29 cellular contexts compared by ENCODE assay signal in the genomic region with DNA sequence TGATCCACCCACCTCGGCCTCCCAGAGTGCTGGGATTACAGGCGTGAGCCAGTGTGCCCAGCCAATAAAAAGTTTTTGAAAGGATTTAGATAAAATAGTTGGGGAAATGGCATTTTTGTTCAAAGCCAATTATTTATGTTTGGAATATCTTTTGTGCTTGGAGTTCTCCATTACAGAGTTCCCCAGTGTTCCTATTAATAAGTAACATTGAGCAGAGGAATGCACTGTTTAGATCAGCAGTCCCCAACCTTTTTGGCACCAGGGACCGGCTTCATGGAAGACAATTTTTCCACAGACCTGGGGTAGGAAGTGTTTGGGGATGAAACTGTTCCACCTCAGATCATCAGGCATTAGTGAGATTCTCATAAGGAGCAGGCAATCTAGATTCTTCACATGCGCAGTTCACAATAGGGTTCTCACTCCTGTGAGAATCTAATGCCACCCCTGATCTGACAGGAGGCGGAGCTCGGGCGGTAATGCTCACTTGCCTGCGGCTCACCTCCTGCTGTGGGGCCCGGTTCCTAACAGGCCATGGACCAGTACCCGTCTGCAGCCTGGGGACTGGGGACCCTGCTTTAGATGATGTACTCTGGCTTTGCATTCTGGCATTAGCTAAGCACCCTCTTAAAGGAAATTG. TPM values are rescaled to one million over a fixed set of nuclear protein-coding genes. Genes with fewer than 3 reads are reported as not detected.
DNase-seq lines count a peak whose midpoint lies in the region; ATAC-seq and TF ChIP-seq lines count a peak whose summit lies in the region.
"Had no signal": no experiment of that assay in that cellular context is flagged by ENCODE, and none has a peak within 500 bp of the region (broad histone marks: within the 10 kb centered on the region; RNA-seq: fewer than 3 reads in every experiment).

No MANE protein-coding gene starts in this region.

- peak overlapping the region in 1 of 2 experiments; percentile 90 for H3K18ac ChIP-seq in mesenchymal stem cell (ENCODE audit: low read depth in 1 of 2, low read length in 2 of 2)

- H3K9me3 Mint-ChIP-seq in effector memory CD8-positive, alpha-beta T cell, result no peaks in the 10 kb centered on the region
- no peaks in the 10 kb centered on the region for H3K9me3 Mint-ChIP-seq in activated T-helper 2 cell treated with anti-CD3 and anti-CD28 coated beads, Interferon-gamma antibody, Interleukin-2, Interleukin-4, amounts not matched to agents 10 μg/mL and 5 μg/mL and 100 μg/mL, durations not matched to agents 14 hours and 24 hours and 36 hours
- H3K9me3 Mint-ChIP-seq: activated naive CD8-positive, alpha-beta T cell treated with anti-CD3 and anti-CD28 coated beads, Interleukin-2, amount 10 ng/mL, durations not matched to agents 7 days and 5 days; H9; stimulated activated naive CD8-positive, alpha-beta T cell treated with anti-CD3 and anti-CD28 coated beads, Interleukin-15, Interleukin-2, amounts not matched to agents 100 ng/mL and 50 ng/mL, for 24 hours; T-helper 2 cell treated with Interferon-gamma antibody and Interleukin-4, amounts not matched to agents 5 μg/mL and 100 μg/mL, for 36 hours had no signal

- H2BK15ac ChIP-seq in mesenchymal stem cell (ENCODE audit: low read depth, poor library complexity, severe bottlenecking), result no peak overlapping the region

- H3K36me3 ChIP-seq in mesenchymal stem cell (ENCODE audit: control insufficient read depth in 1 of 2, insufficient read depth in 2 of 2, low read depth in 1 of 2, low read length in 2 of 2) (peaks cover 0 to 11% of the 10 kb centered on the region in 2 experiments), thoracic aorta (peaks cover 5% of the 10 kb centered on the region)
- H3K36me3 ChIP-seq: neural progenitor cell had no signal

- peak overlapping the region; percentile 49 to 55 for H3K27ac Mint-ChIP-seq in effector memory CD8-positive, alpha-beta T cell
- H3K27ac Mint-ChIP-seq in activated T-helper 2 cell treated with anti-CD3 and anti-CD28 coated beads, Interferon-gamma antibody, Interleukin-2, Interleukin-4, amounts not matched to agents 10 μg/mL and 5 μg/mL and 100 μg/mL, durations not matched to agents 14 hours and 24 hours and 36 hours, result no peak overlapping the region
- H3K27ac Mint-ChIP-seq: activated naive CD8-positive, alpha-beta T cell treated with anti-CD3 and anti-CD28 coated beads, Interleukin-2, amount 10 ng/mL, durations not matched to agents 7 days and 5 days; neural progenitor cell; progenitor cell of endocrine pancreas; stimulated activated naive CD8-positive, alpha-beta T cell treated with anti-CD3 and anti-CD28 coated beads, Interleukin-15, Interleukin-2, amounts not matched to agents 100 ng/mL and 50 ng/mL, for 24 hours; T-helper 2 cell treated with Interferon-gamma antibody and Interleukin-4, amounts not matched to agents 5 μg/mL and 100 μg/mL, for 36 hours had no signal

- H3K9ac ChIP-seq in mesenchymal stem cell (ENCODE audit: low read length), result no peak overlapping the region
- H3K9ac ChIP-seq: KMS-11, neural progenitor cell had no signal

- no peak overlapping the region for H2BK5ac ChIP-seq in mesenchymal stem cell (ENCODE audit: low read depth, low read length, poor library complexity, severe bottlenecking)

- DNase-seq in Caki2 (ENCODE audit: low read depth) (peak; percentile 76), mesenchymal stem cell (no peak), thoracic aorta (ENCODE audit: low spot score) (no peak), pons (ENCODE audit: low spot score) (no peak), NCI-H146 (lab: John Stamatoyannopoulos, UW) (no peak), NCI-H82 treated with DMSO at 0.1 percent for 48 hours (lab: John Stamatoyannopoulos, UW; ENCODE audit: unreplicated experiment) (no peak)
- no peak for DNase-seq in effector memory CD8-positive, alpha-beta T cell
- no peak for DNase-seq in activated T-helper 2 cell treated with anti-CD3 and anti-CD28 coated beads, Interferon-gamma antibody, Interleukin-2, Interleukin-4, amounts not matched to agents 10 μg/mL and 5 μg/mL and 100 μg/mL, durations not matched to agents 14 hours and 24 hours and 36 hours (ENCODE audit: low spot score)
- DNase-seq: activated gamma-delta T cell; activated naive CD8-positive, alpha-beta T cell treated with anti-CD3 and anti-CD28 coated beads, Interleukin-2, amount 10 ng/mL, durations not matched to agents 7 days and 5 days; activated T-cell treated with anti-CD3 and anti-CD28 coated beads for 4 hours; Caco-2; DMS79; dorsolateral prefrontal cortex; GF-D8; H9; head of caudate nucleus; NCI-H1417; NCI-H446 treated with DMSO at 0.1 percent for 48 hours; small intestine had no signal

- no peak overlapping the region for H2AK5ac ChIP-seq in mesenchymal stem cell (ENCODE audit: low read length, severe bottlenecking)

- H3K9me3 ChIP-seq in mesenchymal stem cell (ENCODE audit: control insufficient read depth, low read length), result no peaks in the 10 kb centered on the region
- no peaks in the 10 kb centered on the region for H3K9me3 ChIP-seq in thoracic aorta
- H3K9me3 ChIP-seq: Caco-2, tibial nerve had no signal

- no peaks in the 10 kb centered on the region for H3K27me3 Mint-ChIP-seq in effector memory CD8-positive, alpha-beta T cell
- no peaks in the 10 kb centered on the region for H3K27me3 Mint-ChIP-seq in activated T-helper 2 cell treated with anti-CD3 and anti-CD28 coated beads, Interferon-gamma antibody, Interleukin-2, Interleukin-4, amounts not matched to agents 10 μg/mL and 5 μg/mL and 100 μg/mL, durations not matched to agents 14 hours and 24 hours and 36 hours (ENCODE audit: low read depth)
- H3K27me3 Mint-ChIP-seq: activated naive CD8-positive, alpha-beta T cell treated with anti-CD3 and anti-CD28 coated beads, Interleukin-2, amount 10 ng/mL, durations not matched to agents 7 days and 5 days; progenitor cell of endocrine pancreas; stimulated activated naive CD8-positive, alpha-beta T cell treated with anti-CD3 and anti-CD28 coated beads, Interleukin-15, Interleukin-2, amounts not matched to agents 100 ng/mL and 50 ng/mL, for 24 hours had no signal

- intact Hi-C loops in activated T-helper 2 cell treated with anti-CD3 and anti-CD28 coated beads, Interferon-gamma antibody, Interleukin-2, Interleukin-4, amounts not matched to agents 10 μg/mL and 5 μg/mL and 100 μg/mL, durations not matched to agents 14 hours and 24 hours and 36 hours (cut with micrococcal nuclease), result no loop called here

- peak overlapping the region in 1 of 2 experiments; percentile 65 for H3K14ac ChIP-seq in mesenchymal stem cell (ENCODE audit: low read length in 2 of 2)

- no peak overlapping the region for H2AFZ ChIP-seq in mesenchymal stem cell (ENCODE audit: low read depth, low read length)
- H2AFZ ChIP-seq: neural progenitor cell had no signal

- H3K27ac ChIP-seq in mesenchymal stem cell (ENCODE audit: low read length, poor library complexity, severe bottlenecking) (peak overlapping the region; percentile 90), thoracic aorta (peak overlapping the region; percentile 98)
- H3K27ac ChIP-seq: C4-2B, KMS-11, neural progenitor cell had no signal

- H2BK12ac ChIP-seq in mesenchymal stem cell (ENCODE audit: low read length in 2 of 2), result peak overlapping the region in 1 of 2 experiments; percentile 96

- H3K27me3 ChIP-seq in mesenchymal stem cell (ENCODE audit: control insufficient read depth in 1 of 2, insufficient read depth in 1 of 2, low read length in 2 of 2), result no peaks in the 10 kb centered on the region
- no peaks in the 10 kb centered on the region for H3K27me3 ChIP-seq in thoracic aorta (replicated peaks; ENCODE audit: insufficient read depth)
- H3K27me3 ChIP-seq: dorsolateral prefrontal cortex, neural progenitor cell, tibial nerve had no signal

- no peak for ATAC-seq in effector memory CD8-positive, alpha-beta T cell (replicated peaks)
- no peak for ATAC-seq in thoracic aorta (ENCODE audit: insufficient number of reproducible peaks, low FRiP score, low read depth)

- in situ Hi-C loops in Caki2 (cut with HindIII; ENCODE audit: low pct_unique_long_range_greater_than_20kb, low sequenced_read_pairs), result no loop called here

- H3K4me3 ChIP-seq in mesenchymal stem cell (ENCODE audit: insufficient read depth in 1 of 2, low read depth in 1 of 2, low read length in 2 of 2) (no peak overlapping the region), thoracic aorta (peak overlapping the region; percentile 17)
- H3K4me3 ChIP-seq: dorsolateral prefrontal cortex, neural progenitor cell, tibial nerve had no signal

- H3K4me1 Mint-ChIP-seq in effector memory CD8-positive, alpha-beta T cell (ENCODE audit: low read depth in 2 of 2), result peaks cover 11% of the 10 kb centered on the region in 2 donors
- peaks cover 31% of the 10 kb centered on the region for H3K4me1 Mint-ChIP-seq in activated T-helper 2 cell treated with anti-CD3 and anti-CD28 coated beads, Interferon-gamma antibody, Interleukin-2, Interleukin-4, amounts not matched to agents 10 μg/mL and 5 μg/mL and 100 μg/mL, durations not matched to agents 14 hours and 24 hours and 36 hours (ENCODE audit: low read depth)

- H2BK120ac ChIP-seq in mesenchymal stem cell (ENCODE audit: low read depth, low read length), result no peak overlapping the region

- peaks cover 4% of the 10 kb centered on the region for H3K36me3 Mint-ChIP-seq in effector memory CD8-positive, alpha-beta T cell (ENCODE audit: insufficient read depth)
- H3K36me3 Mint-ChIP-seq in activated T-helper 2 cell treated with anti-CD3 and anti-CD28 coated beads, Interferon-gamma antibody, Interleukin-2, Interleukin-4, amounts not matched to agents 10 μg/mL and 5 μg/mL and 100 μg/mL, durations not matched to agents 14 hours and 24 hours and 36 hours (ENCODE audit: low read depth), result peaks cover 36% of the 10 kb centered on the region

- TF ChIP-seq CTCF in thoracic aorta (IDR thresholded peaks at IDR 0.05), result no peak

- H4K91ac ChIP-seq in mesenchymal stem cell (ENCODE audit: low read length), result peak overlapping the region; percentile 88

- peak overlapping the region in 1 of 2 experiments; percentile 87 for H3K4ac ChIP-seq in mesenchymal stem cell (ENCODE audit: low read depth in 1 of 2, low read length in 2 of 2)

- H3K4me3 Mint-ChIP-seq in effector memory CD8-positive, alpha-beta T cell, result no peak overlapping the region
- no peak overlapping the region for H3K4me3 Mint-ChIP-seq in activated T-helper 2 cell treated with anti-CD3 and anti-CD28 coated beads, Interferon-gamma antibody, Interleukin-2, Interleukin-4, amounts not matched to agents 10 μg/mL and 5 μg/mL and 100 μg/mL, durations not matched to agents 14 hours and 24 hours and 36 hours (ENCODE audit: low read depth)
- H3K4me3 Mint-ChIP-seq: activated naive CD8-positive, alpha-beta T cell treated with anti-CD3 and anti-CD28 coated beads, Interleukin-2, amount 10 ng/mL, durations not matched to agents 7 days and 5 days; H9; neural progenitor cell; stimulated activated naive CD8-positive, alpha-beta T cell treated with anti-CD3 and anti-CD28 coated beads, Interleukin-15, Interleukin-2, amounts not matched to agents 100 ng/mL and 50 ng/mL, for 24 hours; T-helper 2 cell treated with Interferon-gamma antibody and Interleukin-4, amounts not matched to agents 5 μg/mL and 100 μg/mL, for 36 hours had no signal

- WGBS in mesenchymal stem cell, result 82% methylated on average over 10 of the region's 10 CpGs

- peaks cover 7% of the 10 kb centered on the region for H3K79me1 ChIP-seq in mesenchymal stem cell (replicated peaks; ENCODE audit: low read length, poor library complexity, severe bottlenecking)

- H4K8ac ChIP-seq in mesenchymal stem cell (ENCODE audit: low read length), result peak overlapping the region; percentile 45

- peak overlapping the region; percentile 49 for H3K4me2 ChIP-seq in mesenchymal stem cell (ENCODE audit: low read length, poor library complexity, severe bottlenecking)
- H3K4me2 ChIP-seq: KMS-11, neural progenitor cell had no signal

- H3K4me1 ChIP-seq in mesenchymal stem cell (ENCODE audit: control insufficient read depth, insufficient read depth, low read depth, low read length) (peaks cover 15% of the 10 kb centered on the region), thoracic aorta (ENCODE audit: control insufficient read depth in 1 of 2, low read depth in 2 of 2) (peaks cover 55 to 92% of the 10 kb centered on the region in 2 donors)
- H3K4me1 ChIP-seq: Caco-2 had no signal

- no peak overlapping the region for H3K23ac ChIP-seq in mesenchymal stem cell (ENCODE audit: low read length in 2 of 2)

RNA-seq across cellular contexts. Expression of a gene that starts 8.3 kb away (rescaled TPM):
- 16.6 and 38.8 TPM in 2 replicates for total RNA-seq in Caki2 (2014; rRNA removed; shearing (Covaris generic); ENCODE audit: low replicate concordance)
- 32.4 TPM for polyA plus RNA-seq in mesenchymal stem cell (2013, experiment 1 of 2)
- polyA plus RNA-seq in mesenchymal stem cell (2013, experiment 2 of 2), result 32.9 TPM
- 100 to 1,000 TPM; 254 to 259 TPM for total RNA-seq in thoracic aorta
- total RNA-seq in activated T-helper 2 cell treated with anti-CD3 and anti-CD28 coated beads, Interferon-gamma antibody, Interleukin-2, Interleukin-4, amounts not matched to agents 10 μg/mL and 5 μg/mL and 100 μg/mL, durations not matched to agents 14 hours and 24 hours and 36 hours, result 13.6 and 16.6 TPM in 2 replicates

RNA-seq across cellular contexts. Expression of a gene that starts 40.3 kb away (rescaled TPM):
- total RNA-seq in Caki2 (2014; rRNA removed; shearing (Covaris generic); ENCODE audit: low replicate concordance), result 7,203 and 7,403 TPM in 2 replicates
- polyA plus RNA-seq in mesenchymal stem cell (2013, experiment 1 of 2), result 14.7 TPM
- 14.8 TPM for polyA plus RNA-seq in mesenchymal stem cell (2013, experiment 2 of 2)
- 10 to 100 TPM; 22.1 to 29.2 TPM for total RNA-seq in thoracic aorta
- total RNA-seq in activated T-helper 2 cell treated with anti-CD3 and anti-CD28 coated beads, Interferon-gamma antibody, Interleukin-2, Interleukin-4, amounts not matched to agents 10 μg/mL and 5 μg/mL and 100 μg/mL, durations not matched to agents 14 hours and 24 hours and 36 hours, result 0.43 and 0.67 TPM in 2 replicates
- total RNA-seq: endothelial cell of umbilical vein, lung microvascular endothelial cell had no signal
- polyA plus RNA-seq: endothelial cell of umbilical vein had no signal

Comparison
In these comparisons a context has a peak if more than half of its experiments do, and no peak if none do; other contexts are left out.
1. RNA of a gene that starts 40.3 kb away (total RNA-seq): 7,203 to 7,403 TPM in Caki2; 22.1 to 29.2 TPM in thoracic aorta and 0.43 to 0.67 TPM in activated T-helper 2 cell treated with anti-CD3 and anti-CD28 coated beads, Interferon-gamma antibody, Interleukin-2, Interleukin-4, amounts not matched to agents 10 μg/mL and 5 μg/mL and 100 μg/mL, durations not matched to agents 14 hours and 24 hours and 36 hours; every median in the first group is over 100 times any median in the second.